Comparison of ENCODE assay signal across 19 cellular contexts in the genomic region with DNA sequence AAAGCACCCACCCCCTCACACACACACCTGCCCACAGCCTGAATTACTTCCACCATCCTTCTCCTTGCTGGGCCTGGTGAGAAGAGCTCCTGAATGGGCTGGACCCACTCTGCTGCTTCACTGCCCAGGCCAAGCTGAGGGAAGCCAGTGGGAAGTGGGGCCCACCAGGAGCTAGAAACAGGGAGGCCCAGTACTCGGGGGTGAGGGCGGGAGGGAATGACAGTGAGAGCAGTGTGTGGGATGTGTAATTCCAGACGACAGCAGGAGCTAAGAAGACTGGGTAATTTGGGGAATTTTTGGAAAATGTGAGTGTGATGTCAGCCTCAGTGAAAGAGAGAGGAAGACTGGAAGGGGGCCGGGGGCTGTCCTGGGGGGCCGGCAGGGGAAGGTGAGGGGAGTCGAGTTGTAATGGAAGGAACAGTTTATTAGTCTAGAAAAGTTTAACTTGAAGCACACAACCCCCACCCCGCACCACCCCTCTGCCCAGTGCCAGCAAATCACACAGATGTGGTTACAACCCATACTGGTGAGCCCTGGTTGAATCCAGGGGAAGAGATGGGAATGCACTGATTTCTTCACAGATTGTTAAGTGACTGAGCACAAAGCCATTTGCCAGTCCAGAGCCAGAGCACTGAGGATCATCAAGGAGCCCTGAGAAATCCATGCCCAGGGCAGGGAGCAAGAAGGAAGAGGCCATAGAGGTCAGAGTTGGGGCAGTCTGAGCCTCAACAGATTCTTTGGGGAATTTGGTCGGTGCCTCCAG.
"Had no signal": no experiment of that assay in that cellular context is flagged by ENCODE, and none has a peak within 500 bp of the region (broad histone marks: within the 10 kb centered on the region; RNA-seq: fewer than 3 reads in every experiment).

No MANE protein-coding gene starts in this region.

- H3K27ac ChIP-seq: ascending aorta, breast epithelium, esophagus muscularis mucosa, hepatocyte, skin epidermis had no signal

- H3K79me2 ChIP-seq: hepatocyte had no signal

- DNase-seq: activated CD4-positive, alpha-beta memory T cell treated with anti-CD3 and anti-CD28 coated beads for 36 hours; activated CD4-positive, alpha-beta T cell treated with anti-CD3 and anti-CD28 coated beads for 4 hours; activated naive CD4-positive, alpha-beta T cell; activated T-cell treated with anti-CD3 and anti-CD28 coated beads, Interleukin-2, amount 50 U/mL, for 1 hour; effector CD4-positive, alpha-beta T cell; left cardiac atrium; mesendoderm; naive thymus-derived CD8-positive, alpha-beta T cell; right cardiac atrium; stimulated activated CD4-positive, alpha-beta T cell treated with anti-CD3 and anti-CD28 coated beads, Interleukin-4, amount 100 ng/mL, for 1 hour; T-cell had no signal

- H3K27me3 Mint-ChIP-seq: activated T-helper 17 cell treated with anti-CD3 and anti-CD28 coated beads, Interleukin-2, amount 50 U/mL, for 72 hours had no signal

- H3K36me3 Mint-ChIP-seq: activated CD4-positive, alpha-beta memory T cell treated with anti-CD3 and anti-CD28 coated beads for 36 hours; naive thymus-derived CD8-positive, alpha-beta T cell; T-cell; WTC11 had no signal

- H3K4me1 Mint-ChIP-seq: activated T-helper 17 cell treated with anti-CD3 and anti-CD28 coated beads, Interleukin-2, amount 50 U/mL, for 72 hours; T-cell had no signal

- ATAC-seq: activated T-helper 17 cell treated with anti-CD3 and anti-CD28 coated beads, Interleukin-2, amount 50 U/mL, for 72 hours; left cardiac atrium; naive thymus-derived CD8-positive, alpha-beta T cell; right cardiac atrium; T-cell; WTC11 had no signal

- H3K4me3 ChIP-seq: ascending aorta, breast epithelium, esophagus muscularis mucosa, hepatocyte, skin epidermis had no signal

- H3K27ac Mint-ChIP-seq: activated CD4-positive, alpha-beta memory T cell treated with anti-CD3 and anti-CD28 coated beads for 36 hours; activated T-helper 17 cell treated with anti-CD3 and anti-CD28 coated beads, Interleukin-2, amount 50 U/mL, for 72 hours; naive thymus-derived CD8-positive, alpha-beta T cell; progenitor cell of endocrine pancreas; T-cell; WTC11 had no signal

- H3K9me3 Mint-ChIP-seq: activated CD4-positive, alpha-beta memory T cell treated with anti-CD3 and anti-CD28 coated beads for 36 hours; activated T-helper 17 cell treated with anti-CD3 and anti-CD28 coated beads, Interleukin-2, amount 50 U/mL, for 72 hours; T-cell; WTC11 had no signal

- H3K36me3 ChIP-seq: ascending aorta, breast epithelium, esophagus muscularis mucosa had no signal

- H3K4me2 ChIP-seq: hepatocyte had no signal

- H2AFZ ChIP-seq: hepatocyte had no signal

- H3K4me3 Mint-ChIP-seq: activated CD4-positive, alpha-beta memory T cell treated with anti-CD3 and anti-CD28 coated beads for 36 hours; activated T-helper 17 cell treated with anti-CD3 and anti-CD28 coated beads, Interleukin-2, amount 50 U/mL, for 72 hours; naive thymus-derived CD8-positive, alpha-beta T cell; T-cell; WTC11 had no signal

- H3K27me3 ChIP-seq: ascending aorta, breast epithelium, esophagus muscularis mucosa, hepatocyte had no signal

- H3K9me3 ChIP-seq: ascending aorta, breast epithelium, esophagus muscularis mucosa had no signal
